In genomic region chr4:167581449-167581965, GRCh38 we compare ENCODE assay signal across 18 cellular contexts.
"Had no signal": no experiment of that assay in that cellular context is flagged by ENCODE, and none has a peak within 500 bp of the region (broad histone marks: within the 10 kb centered on the region; RNA-seq: fewer than 3 reads in every experiment).

No MANE protein-coding gene starts in this region.

- H3K4me1 ChIP-seq: breast epithelium, esophagus muscularis mucosa, sigmoid colon had no signal

- H3K4me2 ChIP-seq: smooth muscle cell had no signal

- H3K4me3 ChIP-seq: breast epithelium, esophagus muscularis mucosa, sigmoid colon, smooth muscle cell had no signal

- H3K36me3 ChIP-seq: breast epithelium, esophagus muscularis mucosa, neutrophil, sigmoid colon had no signal

- H3K9me3 ChIP-seq: esophagus muscularis mucosa, neutrophil, sigmoid colon had no signal

- H3K27ac ChIP-seq: breast epithelium, esophagus muscularis mucosa, foreskin keratinocyte, neutrophil, sigmoid colon had no signal

- H3K27me3 ChIP-seq: breast epithelium, esophagus muscularis mucosa, foreskin keratinocyte, neutrophil, sigmoid colon had no signal

- ATAC-seq: activated naive CD8-positive, alpha-beta T cell treated with anti-CD3 and anti-CD28 coated beads, Interleukin-2, amount 50 U/mL, for 24 hours; foreskin keratinocyte; WTC11 had no signal

- DNase-seq: activated CD4-positive, alpha-beta memory T cell treated with anti-CD3 and anti-CD28 coated beads, Interleukin-2, amount 10 ng/mL, durations not matched to agents 7 days and 5 days; activated CD4-positive, alpha-beta T cell treated with anti-CD3 and anti-CD28 coated beads for 1 hour; activated CD4-positive, alpha-beta T cell treated with anti-CD3 and anti-CD28 coated beads, Interleukin-2, amount 10 ng/mL, durations not matched to agents 7 days and 5 days; activated CD8-positive, alpha-beta memory T cell treated with anti-CD3 and anti-CD28 coated beads, Interleukin-2, amount 50 U/mL, for 48 hours; activated naive CD8-positive, alpha-beta T cell treated with anti-CD3 and anti-CD28 coated beads, Interleukin-2, amount 50 U/mL, for 24 hours; activated T-cell treated with anti-CD3 and anti-CD28 coated beads, Interleukin-2, amount 50 U/mL, for 24 hours; central memory CD4-positive, alpha-beta T cell; endodermal cell; foreskin keratinocyte; sigmoid colon; stimulated activated CD4-positive, alpha-beta T cell treated with anti-CD3 and anti-CD28 coated beads, Interleukin-15, amount 100 ng/mL, for 24 hours; substantia nigra; T-helper 2 cell had no signal
